ENCODE assay signal across 3 cellular contexts in the genomic region with DNA sequence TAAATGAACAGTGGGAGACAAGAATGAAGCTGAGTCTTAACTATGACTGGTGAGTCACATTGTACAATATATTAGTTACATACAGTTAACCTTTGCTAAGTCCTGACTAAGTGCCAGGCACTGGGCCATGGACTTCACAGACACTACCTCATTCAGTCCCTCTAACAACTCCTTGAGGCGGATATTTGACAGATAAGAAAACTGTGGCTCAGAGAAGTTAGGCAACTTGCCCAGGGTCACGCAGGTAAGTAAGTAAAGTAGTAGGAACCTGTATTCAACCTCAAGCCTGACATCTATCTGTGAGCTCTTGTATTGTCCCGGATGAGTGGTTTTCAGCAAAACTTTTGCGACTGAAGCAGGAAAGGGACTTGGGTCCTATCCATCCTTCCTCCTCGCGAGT.
TF ChIP-seq lines count a peak whose summit lies in the region.

No MANE protein-coding gene starts in this region.

TF ChIP-seq in A549, 52 proteins besides CTCF, POLR2A, EP300 and RAD21 (continued from another document):
- TF ChIP-seq SMC3 (IDR thresholded peaks at IDR 0.05) (0 out of 3 replicates have a peak, but pooled peaks have one; percentile 20), E2F6 (IDR thresholded peaks at IDR 0.05; ENCODE audit: borderline replicate concordance, low read depth) (no peak), ZFP36 (IDR thresholded peaks at IDR 0.05; ENCODE audit: borderline replicate concordance, partially characterized antibody) (peak; percentile 47), GATA3 (IDR thresholded peaks at IDR 0.05; ENCODE audit: borderline replicate concordance) (peak; percentile 44; the same call in 1 of the 2 replicates)

TF ChIP-seq in HCT116, 20 proteins besides CTCF, POLR2A, EP300 and RAD21 (continued from another document):
- TF ChIP-seq, protein P1, sequence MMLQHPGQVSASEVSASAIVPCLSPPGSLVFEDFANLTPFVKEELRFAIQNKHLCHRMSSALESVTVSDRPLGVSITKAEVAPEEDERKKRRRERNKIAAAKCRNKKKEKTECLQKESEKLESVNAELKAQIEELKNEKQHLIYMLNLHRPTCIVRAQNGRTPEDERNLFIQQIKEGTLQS (IDR thresholded peaks at IDR 0.05), result no peak
- TF ChIP-seq EZH2 (IDR thresholded peaks at IDR 0.05) (no peak), REST (IDR thresholded peaks at IDR 0.05; ENCODE audit: low read depth) (no peak), MAX (IDR thresholded peaks at IDR 0.05) (no peak), JUND (IDR thresholded peaks at IDR 0.05) (no peak), ZNF274 (IDR thresholded peaks at IDR 0.05; ENCODE audit: low read depth, low read length) (no peak)

TF ChIP-seq in WTC11, 78 proteins besides CTCF, POLR2A, EP300 and RAD21 (continued from another document):
- TF ChIP-seq, protein P2, sequence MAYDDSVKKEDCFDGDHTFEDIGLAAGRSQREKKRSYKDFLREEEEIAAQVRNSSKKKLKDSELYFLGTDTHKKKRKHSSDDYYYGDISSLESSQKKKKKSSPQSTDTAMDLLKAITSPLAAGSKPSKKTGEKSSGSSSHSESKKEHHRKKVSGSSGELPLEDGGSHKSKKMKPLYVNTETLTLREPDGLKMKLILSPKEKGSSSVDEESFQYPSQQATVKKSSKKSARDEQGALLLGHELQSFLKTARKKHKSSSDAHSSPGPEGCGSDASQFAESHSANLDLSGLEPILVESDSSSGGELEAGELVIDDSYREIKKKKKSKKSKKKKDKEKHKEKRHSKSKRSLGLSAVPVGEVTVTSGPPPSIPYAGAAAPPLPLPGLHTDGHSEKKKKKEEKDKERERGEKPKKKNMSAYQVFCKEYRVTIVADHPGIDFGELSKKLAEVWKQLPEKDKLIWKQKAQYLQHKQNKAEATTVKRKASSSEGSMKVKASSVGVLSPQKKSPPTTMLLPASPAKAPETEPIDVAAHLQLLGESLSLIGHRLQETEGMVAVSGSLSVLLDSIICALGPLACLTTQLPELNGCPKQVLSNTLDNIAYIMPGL (CRISPR knock-in tag; IDR thresholded peaks at IDR 0.05), result no peak
- TF ChIP-seq PRDM15 (CRISPR knock-in tag; IDR thresholded peaks at IDR 0.05), result no peak
- TF ChIP-seq, protein P1 (CRISPR knock-in tag; conservative IDR thresholded peaks at IDR 0.05), result no peak
- TF ChIP-seq, protein P3, sequence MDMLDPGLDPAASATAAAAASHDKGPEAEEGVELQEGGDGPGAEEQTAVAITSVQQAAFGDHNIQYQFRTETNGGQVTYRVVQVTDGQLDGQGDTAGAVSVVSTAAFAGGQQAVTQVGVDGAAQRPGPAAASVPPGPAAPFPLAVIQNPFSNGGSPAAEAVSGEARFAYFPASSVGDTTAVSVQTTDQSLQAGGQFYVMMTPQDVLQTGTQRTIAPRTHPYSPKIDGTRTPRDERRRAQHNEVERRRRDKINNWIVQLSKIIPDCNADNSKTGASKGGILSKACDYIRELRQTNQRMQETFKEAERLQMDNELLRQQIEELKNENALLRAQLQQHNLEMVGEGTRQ (CRISPR knock-in tag; IDR thresholded peaks at IDR 0.05), result no peak
- no peak for TF ChIP-seq TEAD1 (CRISPR knock-in tag; IDR thresholded peaks at IDR 0.05)
- no peak for TF ChIP-seq NR3C1 (CRISPR knock-in tag; conservative IDR thresholded peaks at IDR 0.05; ENCODE audit: low read depth)
- TF ChIP-seq NR2C2 (CRISPR knock-in tag; IDR thresholded peaks at IDR 0.05), result no peak
- TF ChIP-seq, protein P4, sequence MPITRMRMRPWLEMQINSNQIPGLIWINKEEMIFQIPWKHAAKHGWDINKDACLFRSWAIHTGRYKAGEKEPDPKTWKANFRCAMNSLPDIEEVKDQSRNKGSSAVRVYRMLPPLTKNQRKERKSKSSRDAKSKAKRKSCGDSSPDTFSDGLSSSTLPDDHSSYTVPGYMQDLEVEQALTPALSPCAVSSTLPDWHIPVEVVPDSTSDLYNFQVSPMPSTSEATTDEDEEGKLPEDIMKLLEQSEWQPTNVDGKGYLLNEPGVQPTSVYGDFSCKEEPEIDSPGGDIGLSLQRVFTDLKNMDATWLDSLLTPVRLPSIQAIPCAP (CRISPR knock-in tag; IDR thresholded peaks at IDR 0.05), result no peak
- no peak for TF ChIP-seq CREB1 (CRISPR knock-in tag; IDR thresholded peaks at IDR 0.05)
TF ChIP-seq in WTC11: peak in this region for 0.
